12 cellular contexts compared by ENCODE assay signal in genomic region chr2:239021224-239021623, GRCh38.
DNase-seq lines count a peak whose midpoint lies in the region; ATAC-seq and TF ChIP-seq lines count a peak whose summit lies in the region.
"Had no signal": no experiment of that assay in that cellular context is flagged by ENCODE, and none has a peak within 500 bp of the region (broad histone marks: within the 10 kb centered on the region; RNA-seq: fewer than 3 reads in every experiment).

No MANE protein-coding gene starts in this region.

- H3K4me1 Mint-ChIP-seq in chondrocyte (ENCODE audit: low read depth) = peaks cover 20% of the 10 kb centered on the region
- no peaks in the 10 kb centered on the region for H3K4me1 Mint-ChIP-seq in activated CD4-positive, alpha-beta memory T cell treated with anti-CD3 and anti-CD28 coated beads for 36 hours (ENCODE audit: low read depth)

- DNase-seq in activated CD8-positive, alpha-beta memory T cell treated with anti-CD3 and anti-CD28 coated beads, Interleukin-2, amount 50 U/mL, for 4 hours = peak; percentile 3
- DNase-seq in activated CD8-positive, alpha-beta memory T cell treated with anti-CD3 and anti-CD28 coated beads, Interleukin-2, amount 50 U/mL, for 48 hours = no peak
- peak; percentile 33 for DNase-seq in ELF-1 (ENCODE audit: low read depth, low spot score)
- peak; percentile 30 for DNase-seq in chondrocyte (ENCODE audit: low spot score)
- DNase-seq in sciatic nerve (ENCODE audit: low spot score) = peak; percentile 17
- DNase-seq in activated CD4-positive, alpha-beta memory T cell treated with anti-CD3 and anti-CD28 coated beads for 36 hours = no peak
- DNase-seq: AML-193; Caco-2; CD4-positive, alpha-beta T cell; GDM1 had no signal

- no peak for TF ChIP-seq CTCF in chondrocyte (IDR thresholded peaks at IDR 0.05)

- no peaks in the 10 kb centered on the region for H3K36me3 Mint-ChIP-seq in chondrocyte (ENCODE audit: low read depth)
- no peaks in the 10 kb centered on the region for H3K36me3 Mint-ChIP-seq in activated CD4-positive, alpha-beta memory T cell treated with anti-CD3 and anti-CD28 coated beads for 36 hours

- ATAC-seq in sciatic nerve = no peak
- ATAC-seq in HG02981 (IDR thresholded peaks at IDR 0.05; ENCODE audit: unreplicated experiment) = no peak
- no peak for ATAC-seq in GM19035 (IDR thresholded peaks at IDR 0.05; ENCODE audit: unreplicated experiment)

- POLR2A ChIA-PET in activated CD4-positive, alpha-beta memory T cell treated with anti-CD3 and anti-CD28 coated beads for 36 hours (lab: Charles Lee) = no interaction called here

- intact Hi-C loops in sciatic nerve (cut with DNase I) = no loop called here
- intact Hi-C loops in activated CD4-positive, alpha-beta memory T cell treated with anti-CD3 and anti-CD28 coated beads for 36 hours (cut with micrococcal nuclease) = no loop called here

- peaks cover 6% of the 10 kb centered on the region for H3K27me3 Mint-ChIP-seq in chondrocyte (ENCODE audit: low read depth)
- H3K27me3 Mint-ChIP-seq in activated CD4-positive, alpha-beta memory T cell treated with anti-CD3 and anti-CD28 coated beads for 36 hours = peaks cover 8% of the 10 kb centered on the region

- no peaks in the 10 kb centered on the region for H3K9me3 Mint-ChIP-seq in chondrocyte (ENCODE audit: low read depth)
- no peaks in the 10 kb centered on the region for H3K9me3 Mint-ChIP-seq in activated CD4-positive, alpha-beta memory T cell treated with anti-CD3 and anti-CD28 coated beads for 36 hours
- H3K9me3 Mint-ChIP-seq: CD4-positive, alpha-beta T cell had no signal

- H3K27ac Mint-ChIP-seq in chondrocyte (ENCODE audit: unreplicated experiment) = no peak overlapping the region
- no peak overlapping the region for H3K27ac Mint-ChIP-seq in activated CD4-positive, alpha-beta memory T cell treated with anti-CD3 and anti-CD28 coated beads for 36 hours
- H3K27ac Mint-ChIP-seq: CD4-positive, alpha-beta T cell had no signal

- no peak overlapping the region for H3K4me3 Mint-ChIP-seq in chondrocyte (ENCODE audit: unreplicated experiment)
- no peak overlapping the region for H3K4me3 Mint-ChIP-seq in activated CD4-positive, alpha-beta memory T cell treated with anti-CD3 and anti-CD28 coated beads for 36 hours
- H3K4me3 Mint-ChIP-seq: CD4-positive, alpha-beta T cell had no signal

- CTCF ChIA-PET in activated CD4-positive, alpha-beta memory T cell treated with anti-CD3 and anti-CD28 coated beads for 36 hours (lab: Charles Lee) = no interaction called here

Comparison
In these comparisons a context has a peak if more than half of its experiments do, and no peak if none do; other contexts are left out.
1. DNase-seq: peak in activated CD8-positive, alpha-beta memory T cell treated with anti-CD3 and anti-CD28 coated beads, Interleukin-2, amount 50 U/mL, for 4 hours (single experiment), ELF-1 (single experiment), chondrocyte (single experiment) and sciatic nerve (single experiment); none in activated CD8-positive, alpha-beta memory T cell treated with anti-CD3 and anti-CD28 coated beads, Interleukin-2, amount 50 U/mL, for 48 hours (single experiment) and activated CD4-positive, alpha-beta memory T cell treated with anti-CD3 and anti-CD28 coated beads for 36 hours (single experiment).